In genomic region chr10:78433722-78434535, GRCh38 we compare ENCODE assay signal across 12 cellular contexts.
DNase-seq lines count a peak whose midpoint lies in the region; ATAC-seq and TF ChIP-seq lines count a peak whose summit lies in the region.
"Had no signal": no experiment of that assay in that cellular context is flagged by ENCODE, and none has a peak within 500 bp of the region (broad histone marks: within the 10 kb centered on the region; RNA-seq: fewer than 3 reads in every experiment).

No MANE protein-coding gene starts in this region.

- H3K27me3 ChIP-seq in left lung, result no peaks in the 10 kb centered on the region

- TF ChIP-seq CTCF in natural killer cell (IDR thresholded peaks at IDR 0.05) (no peak), left lung (IDR thresholded peaks at IDR 0.05) (no peak), chondrocyte (IDR thresholded peaks at IDR 0.05) (no peak)

- H3K36me3 Mint-ChIP-seq in natural killer cell treated with Interleukin-12 subunit alpha and Interleukin-12 subunit beta and Interleukin-15 and Interleukin-18, amount 100 ng/mL, for 72 hours, result no peaks in the 10 kb centered on the region
- no peaks in the 10 kb centered on the region for H3K36me3 Mint-ChIP-seq in natural killer cell
- peaks cover 2% of the 10 kb centered on the region for H3K36me3 Mint-ChIP-seq in chondrocyte (ENCODE audit: low read depth)

- H3K27ac ChIP-seq in left lung, result no peak overlapping the region

- H3K4me1 Mint-ChIP-seq in natural killer cell treated with Interleukin-12 subunit alpha and Interleukin-12 subunit beta and Interleukin-15 and Interleukin-18, amount 100 ng/mL, for 72 hours (ENCODE audit: low read depth in 2 of 2), result no peaks in the 10 kb centered on the region
- peaks cover 0 to 19% of the 10 kb centered on the region in 2 donors for H3K4me1 Mint-ChIP-seq in natural killer cell
- H3K4me1 Mint-ChIP-seq in chondrocyte (ENCODE audit: low read depth), result peaks cover 4% of the 10 kb centered on the region

- peaks cover 22 to 24% of the 10 kb centered on the region in 2 donors for H3K27me3 Mint-ChIP-seq in natural killer cell treated with Interleukin-12 subunit alpha and Interleukin-12 subunit beta and Interleukin-15 and Interleukin-18, amount 100 ng/mL, for 72 hours
- H3K27me3 Mint-ChIP-seq in natural killer cell (ENCODE audit: low read depth in 2 of 2) (peaks cover 21 to 54% of the 10 kb centered on the region in 2 donors), chondrocyte (ENCODE audit: low read depth) (peaks cover 25% of the 10 kb centered on the region)

- H3K9me3 ChIP-seq in left lung, result no peaks in the 10 kb centered on the region

- H3K9me3 Mint-ChIP-seq in natural killer cell treated with Interleukin-12 subunit alpha and Interleukin-12 subunit beta and Interleukin-15 and Interleukin-18, amount 100 ng/mL, for 72 hours, result no peaks in the 10 kb centered on the region
- H3K9me3 Mint-ChIP-seq in natural killer cell, result no peaks in the 10 kb centered on the region
- no peaks in the 10 kb centered on the region for H3K9me3 Mint-ChIP-seq in chondrocyte (ENCODE audit: low read depth)

- no peak for ATAC-seq in natural killer cell treated with Interleukin-12 subunit alpha and Interleukin-12 subunit beta and Interleukin-15 and Interleukin-18, amount 100 ng/mL, for 72 hours
- ATAC-seq in natural killer cell (no peak), SK-N-SH treated with all-trans-retinoic acid at 6 μM for 48 hours (peak; percentile 25; the same call in 2 of the 3 replicates), left lung (peak; percentile 53), HG03108 (IDR thresholded peaks at IDR 0.05; ENCODE audit: unreplicated experiment) (no peak)
- ATAC-seq: activated naive CD4-positive, alpha-beta T cell treated with anti-CD3 and anti-CD28 coated beads, Interleukin-2, amount 50 U/mL, for 72 hours; T-helper 17 cell had no signal

- no peak overlapping the region for H3K4me3 Mint-ChIP-seq in natural killer cell treated with Interleukin-12 subunit alpha and Interleukin-12 subunit beta and Interleukin-15 and Interleukin-18, amount 100 ng/mL, for 72 hours
- no peak overlapping the region for H3K4me3 Mint-ChIP-seq in natural killer cell
- H3K4me3 Mint-ChIP-seq in chondrocyte (ENCODE audit: unreplicated experiment), result no peak overlapping the region
- H3K4me3 Mint-ChIP-seq: T-helper 17 cell had no signal

- DNase-seq in natural killer cell treated with Interleukin-12 subunit alpha and Interleukin-12 subunit beta and Interleukin-15 and Interleukin-18, amount 100 ng/mL, for 72 hours (ENCODE audit: low spot score), result peak; percentile 38
- no peak for DNase-seq in natural killer cell
- DNase-seq in left lung, result no peak
- no peak for DNase-seq in RKO (ENCODE audit: low spot score)
- no peak for DNase-seq in chondrocyte (ENCODE audit: low spot score)
- no peak for DNase-seq in DMS153 treated with DMSO at 0.1 percent for 48 hours (lab: John Stamatoyannopoulos, UW; ENCODE audit: unreplicated experiment)
- DNase-seq: cortex of kidney, NCI-H774, T-helper 17 cell had no signal

- H3K4me3 ChIP-seq in left lung, result no peak overlapping the region

- intact Hi-C loops in natural killer cell (cut with micrococcal nuclease), result loop anchor here (10.0 kb wide), 1 partner anchor 389 kb away; no protein-coding TSS in a partner anchor
- intact Hi-C loops in left lung (cut with DNase I), result no loop called here

- H3K4me1 ChIP-seq in left lung, result no peaks in the 10 kb centered on the region

- no peaks in the 10 kb centered on the region for H3K36me3 ChIP-seq in left lung

- H3K27ac Mint-ChIP-seq in natural killer cell treated with Interleukin-12 subunit alpha and Interleukin-12 subunit beta and Interleukin-15 and Interleukin-18, amount 100 ng/mL, for 72 hours, result no peak overlapping the region
- H3K27ac Mint-ChIP-seq in natural killer cell (no peak overlapping the region), chondrocyte (ENCODE audit: unreplicated experiment) (no peak overlapping the region)
- H3K27ac Mint-ChIP-seq: T-helper 17 cell had no signal

TF ChIP-seq in SK-N-SH treated with all-trans-retinoic acid at 6 μM for 48 hours, 23 proteins besides CTCF, POLR2A, EP300 and RAD21:
- TF ChIP-seq ZC3H10 (CRISPR knock-in tag; IDR thresholded peaks at IDR 0.05) (no peak), ZNF70 (CRISPR knock-in tag; IDR thresholded peaks at IDR 0.05) (peak; percentile 54), TSHZ2 (CRISPR knock-in tag; IDR thresholded peaks at IDR 0.05) (peak; percentile 70; the same call in 1 of the 2 replicates), PPARA (CRISPR knock-in tag; IDR thresholded peaks at IDR 0.05; ENCODE audit: borderline replicate concordance) (no peak), TCF4 (CRISPR knock-in tag; IDR thresholded peaks at IDR 0.05; ENCODE audit: borderline replicate concordance) (peak; percentile 85)

Comparison
In these comparisons a context has a peak if more than half of its experiments do, and no peak if none do; other contexts are left out.
1. ATAC-seq: peak in SK-N-SH treated with all-trans-retinoic acid at 6 μM for 48 hours (single experiment) and left lung (single experiment); none in natural killer cell treated with Interleukin-12 subunit alpha and Interleukin-12 subunit beta and Interleukin-15 and Interleukin-18, amount 100 ng/mL, for 72 hours (0 of 2), natural killer cell (0 of 3) and HG03108 (single experiment).